ENCODE assay signal across 6 cellular contexts in genomic region chr15:80169768-80170357, GRCh38.
"Had no signal": no experiment of that assay in that cellular context is flagged by ENCODE, and none has a peak within 500 bp of the region (broad histone marks: within the 10 kb centered on the region; RNA-seq: fewer than 3 reads in every experiment).

No MANE protein-coding gene starts in this region.

- H3K4me2 ChIP-seq: GM23338, KMS-11 had no signal

- H3K4me3 ChIP-seq: GM23338 had no signal

- H3K9ac ChIP-seq: KMS-11 had no signal

- H3K27ac ChIP-seq: KMS-11 had no signal

- H2AFZ ChIP-seq: GM23338 had no signal

- ATAC-seq: GM23338 had no signal

- DNase-seq: H9, HCEC 1CT, HFFc6, KBM-7 had no signal
